8 cellular contexts compared by ENCODE assay signal in the genomic region with DNA sequence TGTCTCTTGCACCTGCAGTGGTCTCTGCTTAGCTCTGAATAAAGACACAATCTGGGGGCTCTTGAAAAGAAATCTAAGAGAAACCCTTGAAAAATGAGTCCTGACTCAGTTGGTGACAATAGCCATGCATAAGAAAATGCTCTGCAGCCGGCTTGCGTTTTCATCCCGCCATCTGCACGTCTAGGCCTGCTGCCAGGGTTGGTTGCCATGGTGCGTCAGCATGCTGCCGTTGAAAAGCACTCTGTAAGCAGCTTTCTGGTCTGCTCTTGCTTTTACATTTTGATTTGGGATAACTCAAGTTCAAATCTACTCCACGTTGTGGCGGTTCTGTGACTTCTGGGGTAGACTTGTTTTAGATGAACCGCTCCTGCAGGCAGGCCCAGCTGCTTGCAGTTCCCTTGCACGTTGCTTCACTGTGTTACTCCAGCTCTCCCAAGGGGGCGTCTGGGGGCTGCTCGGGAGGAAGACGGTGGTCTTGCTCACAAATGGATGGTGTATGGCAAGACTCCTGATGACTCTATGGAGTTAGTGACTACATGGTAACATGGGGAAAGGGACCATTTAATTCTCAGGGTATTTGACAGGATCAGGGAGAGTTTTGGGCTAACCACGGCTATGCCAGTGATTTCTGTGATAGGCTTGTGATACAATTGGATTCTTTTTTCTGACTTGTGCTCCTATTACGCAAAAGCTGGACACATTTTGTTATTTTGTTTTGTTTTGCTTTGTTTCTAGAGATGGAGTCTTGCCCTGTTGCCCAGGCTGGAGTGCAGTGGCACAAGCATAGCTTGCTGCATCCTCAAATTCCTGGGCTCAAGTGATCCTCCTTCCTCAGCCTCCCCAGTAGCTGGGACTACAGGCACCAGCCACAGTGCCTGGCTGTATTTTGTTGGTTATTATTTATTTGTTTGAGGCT. TPM values are rescaled to one million over a fixed set of nuclear protein-coding genes. Genes with fewer than 3 reads are reported as not detected.
DNase-seq lines count a peak whose midpoint lies in the region; ATAC-seq and TF ChIP-seq lines count a peak whose summit lies in the region.

No MANE protein-coding gene starts in this region.

- H3K27ac ChIP-seq in A673 (ENCODE audit: low read depth, low read length, poor library complexity, severe bottlenecking) (no peak overlapping the region), lower lobe of right lung (no peak overlapping the region)

- no peaks in the 10 kb centered on the region for H3K4me1 Mint-ChIP-seq in Calu3 (ENCODE audit: low read depth, unreplicated experiment)

- TF ChIP-seq CTCF in A673 (conservative IDR thresholded peaks at IDR 0.05; ENCODE audit: low read depth, low read length) (no peak), cardiac fibroblast (IDR thresholded peaks at IDR 0.05; ENCODE audit: low read depth, low read length) (no peak), lower lobe of right lung (IDR thresholded peaks at IDR 0.05) (no peak), Calu3 (IDR thresholded peaks at IDR 0.05; ENCODE audit: unreplicated experiment) (no peak)

- H3K9me3 Mint-ChIP-seq in Calu3 (ENCODE audit: low read depth, unreplicated experiment): no peaks in the 10 kb centered on the region

- CTCF ChIA-PET in A673 (lab: Charles Lee) (interaction anchor here (0.7 to 1.2 kb wide), 2 partner anchors 9 to 146 kb away, joined by 3 to 4 read pairs; no protein-coding TSS in a partner anchor), Calu3 (lab: Charles Lee) (no interaction called here)

- intact Hi-C loops in A673 (cut with micrococcal nuclease; ENCODE audit: unreplicated experiment): loop anchor here (10.0 kb wide), 1 partner anchor 930 kb away; no protein-coding TSS in a partner anchor
- intact Hi-C loops in lower lobe of right lung (cut with DNase I): no loop called here
- intact Hi-C loops in Calu3 (cut with micrococcal nuclease; ENCODE audit: unreplicated experiment): no loop called here

- BruUV-seq in A673 (replicated peaks; lab: Mats Ljungman, UMichigan): no TSS peak
- no TSS peak for BruUV-seq in Calu3 (replicated peaks; lab: Mats Ljungman, UMichigan)

- H3K36me3 ChIP-seq in A673 (ENCODE audit: insufficient read depth, low read length, poor library complexity, severe bottlenecking) (no peaks in the 10 kb centered on the region), lower lobe of right lung (peaks cover 10% of the 10 kb centered on the region)

- DNase-seq in A673 (ENCODE audit: low spot score) (peak; percentile 67), NCI-H2081 treated with DMSO at 0.1 percent for 48 hours (lab: John Stamatoyannopoulos, UW) (peak; percentile 39), cardiac fibroblast (ENCODE audit: low read depth in 2 of 2) (peak; percentile 80 to 84), lower lobe of right lung (no peak), Calu3 (no peak), T-helper 1 cell (no peak)
- no peak for DNase-seq in activated naive CD4-positive, alpha-beta T cell treated with Interleukin-2 at 50 U/mL for 16 hours

- no peaks in the 10 kb centered on the region for H3K27me3 ChIP-seq in A673 (replicated peaks; ENCODE audit: insufficient read depth, low read depth, low read length, poor library complexity)
- H3K27me3 ChIP-seq in lower lobe of right lung (ENCODE audit: low read depth): no peaks in the 10 kb centered on the region

- POLR2A ChIA-PET in A673 (lab: Charles Lee; ENCODE audit: low non-redundant PET): no interaction called here

- ATAC-seq in lower lobe of right lung: peak; percentile 41 to 46
- ATAC-seq in HG03139 (IDR thresholded peaks at IDR 0.05; ENCODE audit: unreplicated experiment): no peak

- H3K9me3 ChIP-seq in A673 (ENCODE audit: low read depth, low read length, poor library complexity, severe bottlenecking): no peaks in the 10 kb centered on the region
- no peaks in the 10 kb centered on the region for H3K9me3 ChIP-seq in lower lobe of right lung

- H3K4me3 ChIP-seq in A673 (ENCODE audit: low read depth, low read length, poor library complexity, severe bottlenecking) (no peak overlapping the region), cardiac fibroblast (replicated peaks in 1 of 2; ENCODE audit: low read depth in 2 of 2, low read length in 2 of 2) (no peak overlapping the region), lower lobe of right lung (no peak overlapping the region)

- H3K36me3 Mint-ChIP-seq in Calu3 (ENCODE audit: insufficient read depth, unreplicated experiment): no peaks in the 10 kb centered on the region

- H3K4me3 Mint-ChIP-seq in Calu3 (ENCODE audit: low read depth, unreplicated experiment): no peak overlapping the region

- H3K4me1 ChIP-seq in A673 (ENCODE audit: insufficient read depth, low read length, poor library complexity, severe bottlenecking) (peaks cover 8% of the 10 kb centered on the region), lower lobe of right lung (no peaks in the 10 kb centered on the region)

- no peak overlapping the region for H3K27ac Mint-ChIP-seq in Calu3 (ENCODE audit: unreplicated experiment)

- peaks cover 77% of the 10 kb centered on the region for H3K27me3 Mint-ChIP-seq in Calu3 (ENCODE audit: unreplicated experiment)

RNA-seq across cellular contexts. Expression of a gene that starts 15.8 kb away (rescaled TPM):
- 0.34 and 0.59 TPM in 2 replicates for total RNA-seq in A673 (2021)
- total RNA-seq in lower lobe of right lung: 6.1 TPM
- total RNA-seq in Calu3 (2022): 0.24 TPM in 1 of 2 replicates, not detected in the other

RNA-seq across cellular contexts. Expression of a gene that starts 46.1 kb away (rescaled TPM):
- total RNA-seq in A673 (2021): 74.4 and 84.0 TPM in 2 replicates
- 83.8 TPM for total RNA-seq in lower lobe of right lung
- total RNA-seq in Calu3 (2022): 88.5 and 90.3 TPM in 2 replicates

RNA-seq across cellular contexts. Expression of a gene that starts 50.4 kb away (rescaled TPM):
- total RNA-seq in A673 (2021) (19.3 and 21.2 TPM in 2 replicates), lower lobe of right lung (16.6 TPM), Calu3 (2022) (19.4 and 20.1 TPM in 2 replicates)

Comparison
In these comparisons a context has a peak if more than half of its experiments do, and no peak if none do; other contexts are left out.
1. DNase-seq: peak in A673 (single experiment), NCI-H2081 treated with DMSO at 0.1 percent for 48 hours (single experiment) and cardiac fibroblast (2 of 2); none in lower lobe of right lung (single experiment), activated naive CD4-positive, alpha-beta T cell treated with Interleukin-2 at 50 U/mL for 16 hours (single experiment), Calu3 (single experiment) and T-helper 1 cell (0 of 5).